Comparison of ENCODE assay signal across 3 cellular contexts in the genomic region with DNA sequence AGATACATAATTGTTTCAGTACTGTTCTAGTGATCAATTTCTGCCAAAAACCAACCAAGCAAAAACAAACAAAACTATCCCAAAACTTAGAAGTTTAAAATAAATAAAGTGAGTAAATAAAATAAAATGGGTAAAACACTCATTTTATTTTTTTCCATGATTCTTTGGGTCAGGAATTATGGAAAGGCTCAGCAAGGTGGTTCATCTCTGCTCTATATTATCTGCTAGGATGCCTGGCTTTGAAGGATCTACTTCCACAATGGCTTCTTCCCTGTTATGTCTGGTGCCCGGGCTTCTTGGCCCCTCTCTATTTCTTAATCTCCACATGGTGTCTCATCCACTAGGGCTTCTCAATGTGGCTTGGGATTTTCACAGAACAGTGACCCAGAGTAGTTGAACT.
TF ChIP-seq lines count a peak whose summit lies in the region.

No MANE protein-coding gene starts in this region.

TF ChIP-seq in HepG2, 621 proteins besides CTCF, POLR2A, EP300 and RAD21:
- TF ChIP-seq ZNF546 (CRISPR knock-in tag; conservative IDR thresholded peaks at IDR 0.05) = no peak
- TF ChIP-seq ZNF331 (CRISPR knock-in tag; IDR thresholded peaks at IDR 0.05) = peak; percentile 49
- no peak for TF ChIP-seq MTA3 (CRISPR knock-in tag; IDR thresholded peaks at IDR 0.05)
- no peak for TF ChIP-seq ZNF563 (CRISPR knock-in tag; IDR thresholded peaks at IDR 0.05)
- no peak for TF ChIP-seq ZNF775 (CRISPR knock-in tag; IDR thresholded peaks at IDR 0.05; ENCODE audit: borderline replicate concordance)

TF ChIP-seq in GM23338, 12 proteins besides CTCF, POLR2A, EP300 and RAD21:
- no peak for TF ChIP-seq JUNB (IDR thresholded peaks at IDR 0.05; ENCODE audit: unreplicated experiment)
- TF ChIP-seq, protein P1, sequence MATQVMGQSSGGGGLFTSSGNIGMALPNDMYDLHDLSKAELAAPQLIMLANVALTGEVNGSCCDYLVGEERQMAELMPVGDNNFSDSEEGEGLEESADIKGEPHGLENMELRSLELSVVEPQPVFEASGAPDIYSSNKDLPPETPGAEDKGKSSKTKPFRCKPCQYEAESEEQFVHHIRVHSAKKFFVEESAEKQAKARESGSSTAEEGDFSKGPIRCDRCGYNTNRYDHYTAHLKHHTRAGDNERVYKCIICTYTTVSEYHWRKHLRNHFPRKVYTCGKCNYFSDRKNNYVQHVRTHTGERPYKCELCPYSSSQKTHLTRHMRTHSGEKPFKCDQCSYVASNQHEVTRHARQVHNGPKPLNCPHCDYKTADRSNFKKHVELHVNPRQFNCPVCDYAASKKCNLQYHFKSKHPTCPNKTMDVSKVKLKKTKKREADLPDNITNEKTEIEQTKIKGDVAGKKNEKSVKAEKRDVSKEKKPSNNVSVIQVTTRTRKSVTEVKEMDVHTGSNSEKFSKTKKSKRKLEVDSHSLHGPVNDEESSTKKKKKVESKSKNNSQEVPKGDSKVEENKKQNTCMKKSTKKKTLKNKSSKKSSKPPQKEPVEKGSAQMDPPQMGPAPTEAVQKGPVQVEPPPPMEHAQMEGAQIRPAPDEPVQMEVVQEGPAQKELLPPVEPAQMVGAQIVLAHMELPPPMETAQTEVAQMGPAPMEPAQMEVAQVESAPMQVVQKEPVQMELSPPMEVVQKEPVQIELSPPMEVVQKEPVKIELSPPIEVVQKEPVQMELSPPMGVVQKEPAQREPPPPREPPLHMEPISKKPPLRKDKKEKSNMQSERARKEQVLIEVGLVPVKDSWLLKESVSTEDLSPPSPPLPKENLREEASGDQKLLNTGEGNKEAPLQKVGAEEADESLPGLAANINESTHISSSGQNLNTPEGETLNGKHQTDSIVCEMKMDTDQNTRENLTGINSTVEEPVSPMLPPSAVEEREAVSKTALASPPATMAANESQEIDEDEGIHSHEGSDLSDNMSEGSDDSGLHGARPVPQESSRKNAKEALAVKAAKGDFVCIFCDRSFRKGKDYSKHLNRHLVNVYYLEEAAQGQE (IDR thresholded peaks at IDR 0.05; ENCODE audit: unreplicated experiment) = no peak
- TF ChIP-seq ZNF114 (CRISPR knock-in tag; IDR thresholded peaks at IDR 0.05) = no peak
- no peak for TF ChIP-seq NANOG (IDR thresholded peaks at IDR 0.05; ENCODE audit: borderline replicate concordance)
- no peak for TF ChIP-seq EZH2 (IDR thresholded peaks at IDR 0.05; ENCODE audit: low read depth, unreplicated experiment)
- peak; percentile 96 for TF ChIP-seq ZNF331 (CRISPR knock-in tag; IDR thresholded peaks at IDR 0.05; ENCODE audit: low read depth)

TF ChIP-seq in HEK293, 187 proteins besides CTCF, POLR2A, EP300 and RAD21:
- TF ChIP-seq SALL2 (tag by site-specific recombination; IDR thresholded peaks at IDR 0.05; ENCODE audit: borderline replicate concordance) (no peak), SETDB1 (IDR thresholded peaks at IDR 0.05; ENCODE audit: insufficient read length, low read length) (peak; percentile 63)
